Comparison of ENCODE assay signal across 8 cellular contexts in the genomic region with DNA sequence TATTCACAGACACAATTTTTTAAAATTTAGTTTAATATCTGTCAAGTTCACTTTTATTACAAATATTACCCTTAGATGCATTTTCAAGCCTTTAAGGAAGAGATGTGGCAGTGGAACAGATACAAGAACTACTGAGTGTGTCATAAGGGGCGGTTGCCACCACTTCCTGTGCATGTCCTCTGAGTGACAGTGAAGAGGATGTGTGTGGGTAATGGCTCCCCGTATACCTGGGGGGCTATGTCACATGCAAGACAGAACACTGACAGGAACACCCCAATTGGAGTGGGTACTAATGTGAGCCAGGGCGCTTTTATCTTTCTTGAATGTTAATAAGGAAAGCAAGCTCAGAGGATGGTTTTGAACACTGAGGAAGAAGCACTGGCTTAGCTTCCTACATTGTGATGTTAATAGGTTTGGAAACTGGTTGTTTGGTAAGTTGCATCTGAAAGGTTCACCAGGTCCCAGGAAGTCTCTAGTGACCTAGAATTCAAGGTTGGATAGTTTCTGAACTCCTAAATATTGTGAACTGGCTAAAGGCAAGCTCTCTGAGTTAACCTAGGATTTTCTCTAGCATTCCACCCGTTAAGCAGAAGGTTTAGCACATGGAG.
DNase-seq lines count a peak whose midpoint lies in the region; ATAC-seq and TF ChIP-seq lines count a peak whose summit lies in the region.

No MANE protein-coding gene starts in this region.

- no peaks in the 10 kb centered on the region for H3K4me1 ChIP-seq in esophagus squamous epithelium

- H3K27me3 ChIP-seq in esophagus squamous epithelium, result no peaks in the 10 kb centered on the region

- no peak for TF ChIP-seq POLR2A in esophagus squamous epithelium (IDR thresholded peaks at IDR 0.05)

- H3K27me3 Mint-ChIP-seq in naive thymus-derived CD8-positive, alpha-beta T cell, result no peaks in the 10 kb centered on the region
- H3K27me3 Mint-ChIP-seq in type B pancreatic cell, result no peaks in the 10 kb centered on the region

- peak overlapping the region; percentile 90 to 97 (median 95) for H3K27ac Mint-ChIP-seq in naive thymus-derived CD8-positive, alpha-beta T cell
- no peak overlapping the region for H3K27ac Mint-ChIP-seq in type B pancreatic cell

- POLR2A ChIA-PET in naive thymus-derived CD8-positive, alpha-beta T cell (lab: Charles Lee), result interaction anchor here (1.1 to 4.2 kb wide), 3 partner anchors 10 to 83 kb away, joined by 4 to 46 read pairs (median 7); partner anchors contain the start of gene ASF1A

- ATAC-seq in HG03457 (IDR thresholded peaks at IDR 0.05; ENCODE audit: unreplicated experiment), result peak; percentile 91
- ATAC-seq in naive thymus-derived CD8-positive, alpha-beta T cell, result peak; percentile 94 to 98

- peaks cover 25 to 56% (median 45%) of the 10 kb centered on the region in 4 donors for H3K4me1 Mint-ChIP-seq in naive thymus-derived CD8-positive, alpha-beta T cell
- no peaks in the 10 kb centered on the region for H3K4me1 Mint-ChIP-seq in type B pancreatic cell (ENCODE audit: unreplicated experiment)

- peak overlapping the region in 1 of 4 donors; percentile 2 for H3K27ac ChIP-seq in esophagus squamous epithelium

- H3K36me3 Mint-ChIP-seq in naive thymus-derived CD8-positive, alpha-beta T cell, result peaks cover 6 to 11% (median 9%) of the 10 kb centered on the region in 3 donors
- peaks cover 9% of the 10 kb centered on the region for H3K36me3 Mint-ChIP-seq in type B pancreatic cell

- TF ChIP-seq CTCF in type B pancreatic cell (conservative IDR thresholded peaks at IDR 0.05) (no peak), esophagus squamous epithelium (IDR thresholded peaks at IDR 0.05) (no peak)

- H3K9me3 ChIP-seq in esophagus squamous epithelium, result no peaks in the 10 kb centered on the region

- intact Hi-C loops in esophagus squamous epithelium (cut with DNase I), result no loop called here

- DNase-seq in SIG-M5 treated with dmso at 0.1 percent for 504 hours (lab: John Stamatoyannopoulos, UW; ENCODE audit: unreplicated experiment) (peak; percentile 29), SIG-M5 (lab: John Stamatoyannopoulos, UW) (no peak), type B pancreatic cell (ENCODE audit: extremely low spot score, unreplicated experiment) (no peak), esophagus squamous epithelium (lab: John Stamatoyannopoulos, UW) (no peak), kidney tubule cell (ENCODE audit: low spot score) (no peak)
- DNase-seq in activated CD4-positive, alpha-beta T cell treated with anti-CD3 and anti-CD28 coated beads, Interleukin-2, amount 50 U/mL, for 24 hours (ENCODE audit: low read depth in 1 of 2, low spot score in 1 of 2), result peak; percentile 20 to 50
- peak; percentile 17 to 87 (median 66) for DNase-seq in naive thymus-derived CD8-positive, alpha-beta T cell

- H3K36me3 ChIP-seq in esophagus squamous epithelium, result peaks cover 0 to 28% (median 0%) of the 10 kb centered on the region in 3 donors

- H3K4me3 Mint-ChIP-seq in naive thymus-derived CD8-positive, alpha-beta T cell, result peak overlapping the region; percentile 53 to 82 (median 76)
- H3K4me3 Mint-ChIP-seq in type B pancreatic cell, result no peak overlapping the region

- WGBS in esophagus squamous epithelium, 2 donors, result 66 to 75% methylated on average over 4 of the region's 4 CpGs

- peaks cover 0 to 13% (median 7%) of the 10 kb centered on the region in 9 donors for H3K9me3 Mint-ChIP-seq in naive thymus-derived CD8-positive, alpha-beta T cell
- no peaks in the 10 kb centered on the region for H3K9me3 Mint-ChIP-seq in type B pancreatic cell

- H3K4me3 ChIP-seq in esophagus squamous epithelium, result no peak overlapping the region

Comparison
In these comparisons a context has a peak if more than half of its experiments do, and no peak if none do; other contexts are left out.
1. DNase-seq: peak in SIG-M5 treated with dmso at 0.1 percent for 504 hours (single experiment), activated CD4-positive, alpha-beta T cell treated with anti-CD3 and anti-CD28 coated beads, Interleukin-2, amount 50 U/mL, for 24 hours (2 of 2) and naive thymus-derived CD8-positive, alpha-beta T cell (10 of 10); none in SIG-M5 (single experiment), type B pancreatic cell (single experiment), esophagus squamous epithelium (single experiment) and kidney tubule cell (single experiment).